ENCODE assay signal across 8 cellular contexts in genomic region chr7:26365077-26365896, GRCh38.
A peak's percentile ranks its signal among the peaks of the same experiment; 100 is the strongest.
DNase-seq lines count a peak whose midpoint lies in the region; ATAC-seq and TF ChIP-seq lines count a peak whose summit lies in the region.

No MANE protein-coding gene starts in this region.

- no peak overlapping the region for H3K4me3 Mint-ChIP-seq in activated T-cell treated with anti-CD3 and anti-CD28 coated beads, Interleukin-2, amount 50 U/mL, for 72 hours

- H3K4me3 ChIP-seq in fibroblast of villous mesenchyme (ENCODE audit: low read depth, low read length): no peak overlapping the region

- ATAC-seq in GM21737 (IDR thresholded peaks at IDR 0.05; ENCODE audit: unreplicated experiment): peak; percentile 70
- peak; percentile 73 for ATAC-seq in activated T-cell treated with anti-CD3 and anti-CD28 coated beads, Interleukin-2, amount 50 U/mL, for 72 hours (replicated peaks in 1 of 2)

- peaks cover 2% of the 10 kb centered on the region in 2 donors for H3K36me3 Mint-ChIP-seq in activated T-cell treated with anti-CD3 and anti-CD28 coated beads, Interleukin-2, amount 50 U/mL, for 72 hours (ENCODE audit: insufficient read depth in 2 of 2)

- no peak overlapping the region for H3K27ac Mint-ChIP-seq in activated T-cell treated with anti-CD3 and anti-CD28 coated beads, Interleukin-2, amount 50 U/mL, for 72 hours

- DNase-seq in G401 (ENCODE audit: low spot score): peak; percentile 92
- DNase-seq in KG1 (lab: John Stamatoyannopoulos, UW): peak; percentile 36
- peak; percentile 81 for DNase-seq in OCI-M1 (lab: John Stamatoyannopoulos, UW)
- peak; percentile 44 to 52 for DNase-seq in activated T-cell treated with anti-CD3 and anti-CD28 coated beads, Interleukin-2, amount 50 U/mL, for 72 hours
- peak; percentile 78 for DNase-seq in fibroblast of villous mesenchyme (ENCODE audit: low read depth)
- DNase-seq in non-pigmented ciliary epithelial cell (ENCODE audit: low read depth): peak; percentile 41
- DNase-seq in GOT3 (lab: John Stamatoyannopoulos, UW): no peak

- in situ Hi-C loops in G401 (cut with HindIII; ENCODE audit: low sequenced_read_pairs): no loop called here

- peak; percentile 72 for TF ChIP-seq CTCF in fibroblast of villous mesenchyme (IDR thresholded peaks at IDR 0.05; ENCODE audit: insufficient read depth, low read depth, low read length)

- peaks cover 14% of the 10 kb centered on the region for H3K4me1 Mint-ChIP-seq in activated T-cell treated with anti-CD3 and anti-CD28 coated beads, Interleukin-2, amount 50 U/mL, for 72 hours (ENCODE audit: low read depth)

- no peaks in the 10 kb centered on the region for H3K27me3 Mint-ChIP-seq in activated T-cell treated with anti-CD3 and anti-CD28 coated beads, Interleukin-2, amount 50 U/mL, for 72 hours (ENCODE audit: low read depth)

- no peaks in the 10 kb centered on the region for H3K9me3 Mint-ChIP-seq in activated T-cell treated with anti-CD3 and anti-CD28 coated beads, Interleukin-2, amount 50 U/mL, for 72 hours
